1 cellular context compared by ENCODE assay signal in genomic region chr12:109995703-109996482, GRCh38.
TF ChIP-seq lines count a peak whose summit lies in the region.

A gene with protein sequence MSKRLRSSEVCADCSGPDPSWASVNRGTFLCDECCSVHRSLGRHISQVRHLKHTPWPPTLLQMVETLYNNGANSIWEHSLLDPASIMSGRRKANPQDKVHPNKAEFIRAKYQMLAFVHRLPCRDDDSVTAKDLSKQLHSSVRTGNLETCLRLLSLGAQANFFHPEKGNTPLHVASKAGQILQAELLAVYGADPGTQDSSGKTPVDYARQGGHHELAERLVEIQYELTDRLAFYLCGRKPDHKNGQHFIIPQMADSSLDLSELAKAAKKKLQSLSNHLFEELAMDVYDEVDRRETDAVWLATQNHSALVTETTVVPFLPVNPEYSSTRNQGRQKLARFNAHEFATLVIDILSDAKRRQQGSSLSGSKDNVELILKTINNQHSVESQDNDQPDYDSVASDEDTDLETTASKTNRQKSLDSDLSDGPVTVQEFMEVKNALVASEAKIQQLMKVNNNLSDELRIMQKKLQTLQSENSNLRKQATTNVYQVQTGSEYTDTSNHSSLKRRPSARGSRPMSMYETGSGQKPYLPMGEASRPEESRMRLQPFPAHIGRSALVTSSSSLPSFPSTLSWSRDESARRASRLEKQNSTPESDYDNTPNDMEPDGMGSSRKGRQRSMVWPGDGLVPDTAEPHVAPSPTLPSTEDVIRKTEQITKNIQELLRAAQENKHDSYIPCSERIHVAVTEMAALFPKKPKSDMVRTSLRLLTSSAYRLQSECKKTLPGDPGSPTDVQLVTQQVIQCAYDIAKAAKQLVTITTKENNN (minus strand): TSS chr12:109996368. CDS start chr12:109996224, 144 bp downstream.

TF ChIP-seq in K562, 482 proteins besides CTCF, POLR2A, EP300 and RAD21 (continued from another document and continues in another):
- no peak for TF ChIP-seq HINFP (tag; conservative IDR thresholded peaks at IDR 0.05; ENCODE audit: low read depth)
- no peak for TF ChIP-seq CREBBP (IDR thresholded peaks at IDR 0.05; ENCODE audit: low read depth, low read length)
- 0 out of 2 replicates have a peak, but pooled peaks have one; percentile 45 for TF ChIP-seq TGIF2 (CRISPR knock-in tag; IDR thresholded peaks at IDR 0.05)
- TF ChIP-seq ZNF76 (CRISPR knock-in tag; IDR thresholded peaks at IDR 0.05; ENCODE audit: borderline replicate concordance): peak; percentile 64; the same call in 1 of the 2 replicates
- TF ChIP-seq CHD7 (IDR thresholded peaks at IDR 0.05; ENCODE audit: low read depth, low read length): no peak
- TF ChIP-seq ZBTB17 (CRISPR knock-in tag; IDR thresholded peaks at IDR 0.05): no peak
- TF ChIP-seq, protein P1, sequence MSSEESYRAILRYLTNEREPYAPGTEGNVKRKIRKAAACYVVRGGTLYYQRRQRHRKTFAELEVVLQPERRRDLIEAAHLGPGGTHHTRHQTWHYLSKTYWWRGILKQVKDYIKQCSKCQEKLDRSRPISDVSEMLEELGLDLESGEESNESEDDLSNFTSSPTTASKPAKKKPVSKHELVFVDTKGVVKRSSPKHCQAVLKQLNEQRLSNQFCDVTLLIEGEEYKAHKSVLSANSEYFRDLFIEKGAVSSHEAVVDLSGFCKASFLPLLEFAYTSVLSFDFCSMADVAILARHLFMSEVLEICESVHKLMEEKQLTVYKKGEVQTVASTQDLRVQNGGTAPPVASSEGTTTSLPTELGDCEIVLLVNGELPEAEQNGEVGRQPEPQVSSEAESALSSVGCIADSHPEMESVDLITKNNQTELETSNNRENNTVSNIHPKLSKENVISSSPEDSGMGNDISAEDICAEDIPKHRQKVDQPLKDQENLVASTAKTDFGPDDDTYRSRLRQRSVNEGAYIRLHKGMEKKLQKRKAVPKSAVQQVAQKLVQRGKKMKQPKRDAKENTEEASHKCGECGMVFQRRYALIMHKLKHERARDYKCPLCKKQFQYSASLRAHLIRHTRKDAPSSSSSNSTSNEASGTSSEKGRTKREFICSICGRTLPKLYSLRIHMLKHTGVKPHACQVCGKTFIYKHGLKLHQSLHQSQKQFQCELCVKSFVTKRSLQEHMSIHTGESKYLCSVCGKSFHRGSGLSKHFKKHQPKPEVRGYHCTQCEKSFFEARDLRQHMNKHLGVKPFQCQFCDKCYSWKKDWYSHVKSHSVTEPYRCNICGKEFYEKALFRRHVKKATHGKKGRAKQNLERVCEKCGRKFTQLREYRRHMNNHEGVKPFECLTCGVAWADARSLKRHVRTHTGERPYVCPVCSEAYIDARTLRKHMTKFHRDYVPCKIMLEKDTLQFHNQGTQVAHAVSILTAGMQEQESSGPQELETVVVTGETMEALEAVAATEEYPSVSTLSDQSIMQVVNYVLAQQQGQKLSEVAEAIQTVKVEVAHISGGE (CRISPR knock-in tag; IDR thresholded peaks at IDR 0.05): peak in 2 of 3 experiments; percentile 81 to 91; a peak in 5 of 6 replicates
- TF ChIP-seq ZNF766 (CRISPR knock-in tag; conservative IDR thresholded peaks at IDR 0.05): 0 out of 2 replicates have a peak, but pooled peaks have one; percentile 44
- TF ChIP-seq RERE (CRISPR knock-in tag; IDR thresholded peaks at IDR 0.05; ENCODE audit: borderline replicate concordance): no peak
- TF ChIP-seq, protein P2, sequence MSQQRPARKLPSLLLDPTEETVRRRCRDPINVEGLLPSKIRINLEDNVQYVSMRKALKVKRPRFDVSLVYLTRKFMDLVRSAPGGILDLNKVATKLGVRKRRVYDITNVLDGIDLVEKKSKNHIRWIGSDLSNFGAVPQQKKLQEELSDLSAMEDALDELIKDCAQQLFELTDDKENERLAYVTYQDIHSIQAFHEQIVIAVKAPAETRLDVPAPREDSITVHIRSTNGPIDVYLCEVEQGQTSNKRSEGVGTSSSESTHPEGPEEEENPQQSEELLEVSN (IDR thresholded peaks at IDR 0.05; ENCODE audit: borderline replicate concordance in 1 of 2, extremely low read depth in 1 of 2, insufficient read depth in 1 of 2, insufficient read length in 1 of 2, low read depth in 1 of 2, low read length in 1 of 2, poor library complexity in 1 of 2, severe bottlenecking in 1 of 2): peak; percentile 21 to 56
- no peak for TF ChIP-seq FOXK1 (CRISPR knock-in tag; IDR thresholded peaks at IDR 0.05; ENCODE audit: borderline replicate concordance)
- 0 out of 2 replicates have a peak, but pooled peaks have one; percentile 21 for TF ChIP-seq ZSCAN32 (CRISPR knock-in tag; IDR thresholded peaks at IDR 0.05)
- TF ChIP-seq, protein P3, sequence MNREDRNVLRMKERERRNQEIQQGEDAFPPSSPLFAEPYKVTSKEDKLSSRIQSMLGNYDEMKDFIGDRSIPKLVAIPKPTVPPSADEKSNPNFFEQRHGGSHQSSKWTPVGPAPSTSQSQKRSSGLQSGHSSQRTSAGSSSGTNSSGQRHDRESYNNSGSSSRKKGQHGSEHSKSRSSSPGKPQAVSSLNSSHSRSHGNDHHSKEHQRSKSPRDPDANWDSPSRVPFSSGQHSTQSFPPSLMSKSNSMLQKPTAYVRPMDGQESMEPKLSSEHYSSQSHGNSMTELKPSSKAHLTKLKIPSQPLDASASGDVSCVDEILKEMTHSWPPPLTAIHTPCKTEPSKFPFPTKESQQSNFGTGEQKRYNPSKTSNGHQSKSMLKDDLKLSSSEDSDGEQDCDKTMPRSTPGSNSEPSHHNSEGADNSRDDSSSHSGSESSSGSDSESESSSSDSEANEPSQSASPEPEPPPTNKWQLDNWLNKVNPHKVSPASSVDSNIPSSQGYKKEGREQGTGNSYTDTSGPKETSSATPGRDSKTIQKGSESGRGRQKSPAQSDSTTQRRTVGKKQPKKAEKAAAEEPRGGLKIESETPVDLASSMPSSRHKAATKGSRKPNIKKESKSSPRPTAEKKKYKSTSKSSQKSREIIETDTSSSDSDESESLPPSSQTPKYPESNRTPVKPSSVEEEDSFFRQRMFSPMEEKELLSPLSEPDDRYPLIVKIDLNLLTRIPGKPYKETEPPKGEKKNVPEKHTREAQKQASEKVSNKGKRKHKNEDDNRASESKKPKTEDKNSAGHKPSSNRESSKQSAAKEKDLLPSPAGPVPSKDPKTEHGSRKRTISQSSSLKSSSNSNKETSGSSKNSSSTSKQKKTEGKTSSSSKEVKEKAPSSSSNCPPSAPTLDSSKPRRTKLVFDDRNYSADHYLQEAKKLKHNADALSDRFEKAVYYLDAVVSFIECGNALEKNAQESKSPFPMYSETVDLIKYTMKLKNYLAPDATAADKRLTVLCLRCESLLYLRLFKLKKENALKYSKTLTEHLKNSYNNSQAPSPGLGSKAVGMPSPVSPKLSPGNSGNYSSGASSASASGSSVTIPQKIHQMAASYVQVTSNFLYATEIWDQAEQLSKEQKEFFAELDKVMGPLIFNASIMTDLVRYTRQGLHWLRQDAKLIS (CRISPR knock-in tag; IDR thresholded peaks at IDR 0.05): no peak
- TF ChIP-seq U2AF2 (optimal IDR thresholded peaks at IDR 0.05; ENCODE audit: low read depth, low read length): no peak
- peak; percentile 64 for TF ChIP-seq PCBP1 (IDR thresholded peaks at IDR 0.05; ENCODE audit: low read depth, low read length, poor library complexity, severe bottlenecking)
- TF ChIP-seq ZNF408 (CRISPR knock-in tag; IDR thresholded peaks at IDR 0.05; ENCODE audit: low read depth): no peak
- TF ChIP-seq TFAM (CRISPR knock-in tag; conservative IDR thresholded peaks at IDR 0.05): no peak
